Comparison of ENCODE assay signal across 8 cellular contexts in genomic region chr3:15859507-15860013, GRCh38.
A peak's percentile ranks its signal among the peaks of the same experiment; 100 is the strongest.
DNase-seq lines count a peak whose midpoint lies in the region; TF ChIP-seq lines count a peak whose summit lies in the region.

No MANE protein-coding gene starts in this region.

- H3K36me3 ChIP-seq in MM.1S (replicated peaks; ENCODE audit: insufficient read depth, low read length), result no peaks in the 10 kb centered on the region
- no peaks in the 10 kb centered on the region for H3K36me3 ChIP-seq in osteoblast (ENCODE audit: insufficient read depth, low read length)

- H3K4me1 ChIP-seq in MM.1S (ENCODE audit: low read length) (peaks cover 16% of the 10 kb centered on the region; the same call in 1 of the 2 replicates), osteoblast (ENCODE audit: insufficient read depth, low read length) (peaks cover 3% of the 10 kb centered on the region)

- peak overlapping the region; percentile 93 for H3K4me3 ChIP-seq in MM.1S (ENCODE audit: low read length)
- H3K4me3 ChIP-seq in osteoblast (ENCODE audit: insufficient read depth, low read length), result peak overlapping the region; percentile 77

- peaks cover 15% of the 10 kb centered on the region; the same call in 1 of the 2 replicates for H4K20me1 ChIP-seq in MM.1S (ENCODE audit: insufficient read depth, low read length)
- H4K20me1 ChIP-seq in osteoblast (ENCODE audit: insufficient read depth, low read length), result no peaks in the 10 kb centered on the region

- H3K4me2 ChIP-seq in MM.1S (ENCODE audit: low read depth, low read length) (no peak overlapping the region), osteoblast (ENCODE audit: insufficient read depth, low read length) (no peak overlapping the region)

- peak; percentile 56 for DNase-seq in GM04504 (ENCODE audit: low read depth)
- DNase-seq in HCEC 1CT, result peak; percentile 82
- DNase-seq in MM.1S, result peak; percentile 86
- DNase-seq in SK-N-DZ (ENCODE audit: low spot score), result peak; percentile 94
- peak; percentile 84 for DNase-seq in activated naive CD4-positive, alpha-beta T cell treated with anti-CD3 and anti-CD28 coated beads, Interleukin-2, amount 50 U/mL, for 16 hours
- peak; percentile 89 for DNase-seq in glomerular visceral epithelial cell (ENCODE audit: extremely low spot score)
- DNase-seq in osteoblast (ENCODE audit: insufficient read length, low spot score, missing footprints), result peak; percentile 99

- peak overlapping the region; percentile 83 for H3K9ac ChIP-seq in MM.1S (ENCODE audit: low read length)

- no peak for TF ChIP-seq CTCF in MM.1S (IDR thresholded peaks at IDR 0.05; ENCODE audit: low read length)
- TF ChIP-seq CTCF in osteoblast (IDR thresholded peaks at IDR 0.05; ENCODE audit: extremely low read depth, low read depth, low read length), result no peak

- H3K9me3 ChIP-seq in MM.1S (replicated peaks; ENCODE audit: insufficient read depth, low read length) (no peaks in the 10 kb centered on the region), osteoblast (ENCODE audit: low read depth, low read length) (no peaks in the 10 kb centered on the region)

- H3F3A ChIP-seq in MM.1S (ENCODE audit: insufficient read depth, low read length), result peaks cover 10% of the 10 kb centered on the region

- H2AFZ ChIP-seq in MM.1S (ENCODE audit: low read length) (peak overlapping the region; percentile 65; the same call in 1 of the 2 replicates), osteoblast (ENCODE audit: low read length) (no peak overlapping the region)

- no peaks in the 10 kb centered on the region for H3K9me2 ChIP-seq in MM.1S (replicated peaks; ENCODE audit: insufficient read depth, low read length)

- H3K79me2 ChIP-seq in MM.1S (ENCODE audit: low read length), result peaks cover 50% of the 10 kb centered on the region
- peaks cover 42% of the 10 kb centered on the region for H3K79me2 ChIP-seq in osteoblast (ENCODE audit: insufficient read depth, low read length)

- H3K27me3 ChIP-seq in MM.1S (replicated peaks; ENCODE audit: insufficient read depth, low read length) (no peaks in the 10 kb centered on the region), osteoblast (ENCODE audit: insufficient read depth, low read length) (no peaks in the 10 kb centered on the region)

- H3K27ac ChIP-seq in MM.1S (ENCODE audit: low read length) (peak overlapping the region; percentile 83; the same call in 1 of the 2 replicates), osteoblast (ENCODE audit: low read depth, low read length) (no peak overlapping the region), temporal lobe (ENCODE audit: low read depth, low read length) (peak overlapping the region; percentile 70)
